In the genomic region with DNA sequence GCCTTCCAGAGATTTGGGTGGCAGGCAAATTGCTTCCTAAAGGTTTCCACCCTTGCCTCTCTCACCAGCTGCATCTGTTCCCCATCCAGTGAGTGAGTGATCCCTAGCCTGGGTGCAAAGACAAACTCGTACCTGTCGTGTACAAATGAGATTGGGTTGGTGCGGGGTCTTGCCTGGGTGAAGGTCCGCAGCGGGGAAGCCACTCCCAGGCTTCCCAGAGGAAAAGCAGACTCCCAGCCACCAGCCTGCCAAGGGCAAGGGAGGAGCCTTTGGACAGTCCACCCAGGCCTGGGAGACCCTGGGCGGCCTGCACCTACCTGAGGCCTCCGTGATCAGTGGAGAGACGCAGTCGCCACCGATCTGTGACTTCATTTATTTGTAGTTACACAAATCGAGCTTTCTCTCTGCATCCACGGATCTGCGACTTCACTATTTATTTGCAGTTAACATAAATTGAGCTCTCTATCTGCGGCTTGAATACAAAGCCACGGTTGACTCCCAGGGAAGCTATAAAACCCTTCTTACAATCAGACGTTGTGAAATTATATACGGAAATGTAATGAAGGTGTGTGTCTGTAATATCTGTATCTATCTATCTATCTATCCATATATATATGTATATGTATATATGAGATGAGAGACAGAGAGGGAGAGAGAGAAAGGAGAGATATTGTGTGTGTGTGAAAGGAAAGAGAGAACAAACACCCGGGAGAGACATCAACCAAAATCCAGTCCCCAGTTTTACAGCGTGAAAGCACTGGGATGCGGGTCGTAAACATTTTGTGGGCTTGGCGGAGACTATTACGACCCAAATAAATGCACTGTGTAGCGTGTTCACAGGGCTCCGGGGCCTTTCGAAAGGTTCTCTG, we compare ENCODE assay signal across 10 cellular contexts. TPM values are rescaled to one million over a fixed set of nuclear protein-coding genes. Genes with fewer than 3 reads are reported as not detected.
A peak's percentile ranks its signal among the peaks of the same experiment; 100 is the strongest.
DNase-seq lines count a peak whose midpoint lies in the region; ATAC-seq and TF ChIP-seq lines count a peak whose summit lies in the region.
"Had no signal": no experiment of that assay in that cellular context is flagged by ENCODE, and none has a peak within 500 bp of the region (broad histone marks: within the 10 kb centered on the region; RNA-seq: fewer than 3 reads in every experiment).

No MANE protein-coding gene starts in this region.

- POLR2A ChIA-PET in activated CD8-positive, alpha-beta T cell treated with anti-CD3 and anti-CD28 coated beads, Interleukin-2, amount 10 ng/mL, durations not matched to agents 7 days and 5 days (lab: Charles Lee), result no interaction called here

- intact Hi-C loops in left ventricle myocardium superior (cut with micrococcal nuclease), result loop anchor here (5.0 to 10.0 kb wide), 2 partner anchors 477 to 785 kb away; no protein-coding TSS in a partner anchor

- peaks cover 0 to 15% (median 1%) of the 10 kb centered on the region in 3 donors for H3K9me3 Mint-ChIP-seq in IgD-negative memory B cell
- no peaks in the 10 kb centered on the region for H3K9me3 Mint-ChIP-seq in activated CD8-positive, alpha-beta T cell treated with anti-CD3 and anti-CD28 coated beads, Interleukin-2, amount 10 ng/mL, durations not matched to agents 7 days and 5 days (ENCODE audit: insufficient read depth)

- DNase-seq in activated CD8-positive, alpha-beta T cell treated with anti-CD3 and anti-CD28 coated beads, Interleukin-2, amount 10 ng/mL, durations not matched to agents 7 days and 5 days, result no peak
- DNase-seq in left ventricle myocardium superior, result peak; percentile 24
- DNase-seq in HuH-7 (ENCODE audit: low spot score), result no peak
- DNase-seq in GM13976 (ENCODE audit: low spot score), result no peak

- H3K36me3 Mint-ChIP-seq in IgD-negative memory B cell, result no peaks in the 10 kb centered on the region
- peaks cover 13% of the 10 kb centered on the region for H3K36me3 Mint-ChIP-seq in activated CD8-positive, alpha-beta T cell treated with anti-CD3 and anti-CD28 coated beads, Interleukin-2, amount 10 ng/mL, durations not matched to agents 7 days and 5 days (ENCODE audit: low read depth)

- no peak for ATAC-seq in activated CD8-positive, alpha-beta T cell treated with anti-CD3 and anti-CD28 coated beads, Interleukin-2, amount 10 ng/mL, durations not matched to agents 7 days and 5 days
- ATAC-seq in left ventricle myocardium superior, result no peak
- ATAC-seq in HG02981 (IDR thresholded peaks at IDR 0.05; ENCODE audit: unreplicated experiment), result no peak

- H3K27ac Mint-ChIP-seq in IgD-negative memory B cell, result peak overlapping the region; percentile 84 to 98 (median 92)
- H3K27ac Mint-ChIP-seq in activated CD8-positive, alpha-beta T cell treated with anti-CD3 and anti-CD28 coated beads, Interleukin-2, amount 10 ng/mL, durations not matched to agents 7 days and 5 days, result no peak overlapping the region

- H3K36me3 ChIP-seq in skeletal muscle tissue (ENCODE audit: control insufficient read depth in 3 of 3, insufficient read depth in 3 of 3, low read length in 3 of 3), result peaks cover 0 to 6% (median 0%) of the 10 kb centered on the region in 3 donors
- H3K36me3 ChIP-seq: tibial artery had no signal

- H3K27me3 Mint-ChIP-seq in IgD-negative memory B cell, result peaks cover 61% of the 10 kb centered on the region
- peaks cover 80% of the 10 kb centered on the region for H3K27me3 Mint-ChIP-seq in activated CD8-positive, alpha-beta T cell treated with anti-CD3 and anti-CD28 coated beads, Interleukin-2, amount 10 ng/mL, durations not matched to agents 7 days and 5 days (ENCODE audit: low read depth)

- H3K4me1 Mint-ChIP-seq in IgD-negative memory B cell, result peaks cover 8 to 45% (median 14%) of the 10 kb centered on the region in 3 donors
- H3K4me1 Mint-ChIP-seq in activated CD8-positive, alpha-beta T cell treated with anti-CD3 and anti-CD28 coated beads, Interleukin-2, amount 10 ng/mL, durations not matched to agents 7 days and 5 days (ENCODE audit: low read depth), result peaks cover 21% of the 10 kb centered on the region

- no peak for TF ChIP-seq CTCF in GM13976 (IDR thresholded peaks at IDR 0.05; ENCODE audit: borderline replicate concordance, control extremely low read depth, extremely low read depth, insufficient read depth, missing control alignments)

- peaks cover 29 to 40% (median 38%) of the 10 kb centered on the region in 3 donors for H3K4me1 ChIP-seq in skeletal muscle tissue (ENCODE audit: control insufficient read depth in 3 of 3, insufficient read depth in 3 of 3, low read length in 3 of 3)

- peak overlapping the region in 1 of 3 donors; percentile 88 for H3K9ac ChIP-seq in skeletal muscle tissue (ENCODE audit: low read depth in 1 of 3, low read length in 3 of 3)

- H3K9me3 ChIP-seq in skeletal muscle tissue (ENCODE audit: control insufficient read depth in 3 of 3, low read length in 3 of 3), result no peaks in the 10 kb centered on the region
- H3K9me3 ChIP-seq: SJSA1, tibial artery had no signal

- no peaks in the 10 kb centered on the region for H3K27me3 ChIP-seq in skeletal muscle tissue (ENCODE audit: control insufficient read depth in 3 of 3, insufficient read depth in 3 of 3, low read length in 3 of 3)
- H3K27me3 ChIP-seq: SJSA1, tibial artery had no signal

- in situ Hi-C loops in GM13976 (cut with MboI; ENCODE audit: low sequenced_read_pairs, unreplicated experiment), result loop anchor here (5.0 to 25.0 kb wide), 5 partner anchors 305 to 1295 kb away; no protein-coding TSS in a partner anchor

- H3K27ac ChIP-seq in skeletal muscle tissue (ENCODE audit: low read depth, low read length), result peak overlapping the region; percentile 79
- H3K27ac ChIP-seq: SJSA1 had no signal

- CTCF ChIA-PET in activated CD8-positive, alpha-beta T cell treated with anti-CD3 and anti-CD28 coated beads, Interleukin-2, amount 10 ng/mL, durations not matched to agents 7 days and 5 days (lab: Charles Lee), result interaction anchor here (0.7 to 1.8 kb wide), 9 partner anchors 9 to 790 kb away, joined by 3 to 6 read pairs (median 3); no protein-coding TSS in a partner anchor

- H3K4me3 ChIP-seq in skeletal muscle tissue (ENCODE audit: low read length in 3 of 3), result peak overlapping the region in 2 of 3 donors; percentile 81 to 84
- H3K4me3 ChIP-seq: SJSA1 had no signal

- peak overlapping the region; percentile 73 to 94 (median 88) for H3K4me3 Mint-ChIP-seq in IgD-negative memory B cell
- H3K4me3 Mint-ChIP-seq in activated CD8-positive, alpha-beta T cell treated with anti-CD3 and anti-CD28 coated beads, Interleukin-2, amount 10 ng/mL, durations not matched to agents 7 days and 5 days, result peak overlapping the region; percentile 20

RNA-seq across cellular contexts. Expression of gene HOXA7, which starts 3.0 kb away (rescaled TPM):
- 1.0 TPM for polyA plus RNA-seq in IgD-negative memory B cell
- not detected for total RNA-seq in activated CD8-positive, alpha-beta T cell treated with anti-CD3 and anti-CD28 coated beads, Interleukin-2, amount 10 ng/mL, durations not matched to agents 7 days and 5 days
- total RNA-seq in left ventricle myocardium superior (not detected), skeletal muscle tissue (1.6 TPM)
- total RNA-seq: right cardiac atrium had no signal

RNA-seq across cellular contexts. Expression of gene HOXA9, which starts 5.8 kb away (rescaled TPM):
- 0.20 TPM for polyA plus RNA-seq in IgD-negative memory B cell
- total RNA-seq in activated CD8-positive, alpha-beta T cell treated with anti-CD3 and anti-CD28 coated beads, Interleukin-2, amount 10 ng/mL, durations not matched to agents 7 days and 5 days, result not detected
- total RNA-seq in left ventricle myocardium superior (not detected), skeletal muscle tissue (7.8 TPM)
- total RNA-seq: right cardiac atrium had no signal
- polyA plus RNA-seq: right cardiac atrium had no signal

RNA-seq across cellular contexts. Expression of gene HOXA3, which starts 7.1 kb away (rescaled TPM):
- polyA plus RNA-seq in IgD-negative memory B cell, result not detected
- not detected for total RNA-seq in activated CD8-positive, alpha-beta T cell treated with anti-CD3 and anti-CD28 coated beads, Interleukin-2, amount 10 ng/mL, durations not matched to agents 7 days and 5 days
- 0.72 TPM for total RNA-seq in left ventricle myocardium superior
- total RNA-seq in skeletal muscle tissue, result 3.7 TPM

RNA-seq across cellular contexts. Expression of gene HOXA6, which starts 11.9 kb away (rescaled TPM):
- polyA plus RNA-seq in IgD-negative memory B cell, result 0.39 TPM
- total RNA-seq in activated CD8-positive, alpha-beta T cell treated with anti-CD3 and anti-CD28 coated beads, Interleukin-2, amount 10 ng/mL, durations not matched to agents 7 days and 5 days, result not detected
- total RNA-seq in left ventricle myocardium superior (not detected), skeletal muscle tissue (3.1 TPM)
- total RNA-seq: right cardiac atrium had no signal
- polyA plus RNA-seq: right cardiac atrium had no signal

RNA-seq across cellular contexts. Expression of gene HOXA10, which starts 14.6 kb away (rescaled TPM):
- polyA plus RNA-seq in IgD-negative memory B cell, result 0.70 TPM
- not detected for total RNA-seq in activated CD8-positive, alpha-beta T cell treated with anti-CD3 and anti-CD28 coated beads, Interleukin-2, amount 10 ng/mL, durations not matched to agents 7 days and 5 days
- total RNA-seq in left ventricle myocardium superior, result not detected
- 13.6 TPM for total RNA-seq in skeletal muscle tissue
- total RNA-seq: right cardiac atrium had no signal
- polyA plus RNA-seq: right cardiac atrium had no signal
